17 cellular contexts compared by ENCODE assay signal in the genomic region with DNA sequence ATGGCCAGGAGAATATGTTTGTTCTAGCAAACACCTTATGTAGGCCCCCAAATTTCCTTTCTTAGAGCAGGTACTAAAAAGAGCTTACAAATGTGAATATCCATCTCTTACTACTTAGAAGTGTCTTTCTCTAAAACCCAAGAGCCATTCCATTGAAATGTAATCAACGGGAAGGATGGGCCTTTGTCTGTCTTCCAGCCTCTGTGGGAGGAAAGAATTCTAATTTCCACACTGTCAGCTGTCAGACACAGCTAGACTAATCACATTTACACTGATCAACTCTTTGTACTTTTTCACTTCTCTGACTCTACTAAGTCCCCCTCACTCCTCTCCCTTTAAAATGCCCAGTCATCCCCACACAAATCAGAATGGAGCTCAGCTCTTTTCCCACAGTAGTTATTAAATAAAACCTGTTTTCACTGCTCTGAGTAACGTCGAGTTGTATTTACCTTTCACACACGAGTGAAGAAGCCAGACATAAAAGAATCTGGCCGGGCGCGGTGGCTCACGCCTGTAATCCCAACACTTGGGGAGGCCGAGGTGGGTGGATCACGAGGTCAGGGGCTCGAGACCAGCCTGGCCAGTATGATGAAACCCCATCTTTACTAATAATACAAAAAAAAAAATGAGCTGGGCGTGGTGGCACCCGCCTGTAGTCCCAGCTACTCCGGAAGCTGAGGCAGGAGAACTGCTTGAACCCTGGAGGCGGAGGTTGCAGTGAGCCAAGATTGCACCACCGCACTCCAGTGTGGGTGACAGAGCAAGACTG. TPM values are rescaled to one million over a fixed set of nuclear protein-coding genes. Genes with fewer than 3 reads are reported as not detected.
DNase-seq lines count a peak whose midpoint lies in the region; ATAC-seq, FAIRE-seq and TF ChIP-seq lines count a peak whose summit lies in the region.
"Had no signal": no experiment of that assay in that cellular context is flagged by ENCODE, and none has a peak within 500 bp of the region (broad histone marks: within the 10 kb centered on the region; RNA-seq: fewer than 3 reads in every experiment).

No MANE protein-coding gene starts in this region.

- no peak for FAIRE-seq in H1 (lab: Jason Lieb, UNC)
- FAIRE-seq: islet of Langerhans had no signal

- no peaks in the 10 kb centered on the region for H3K27me3 ChIP-seq in H1 (replicated peaks in 1 of 4; ENCODE audit: control insufficient read depth in 3 of 4, extremely low read depth in 1 of 4, insufficient read depth in 3 of 4, low read length in 3 of 4)
- H3K27me3 ChIP-seq: stomach had no signal

- no peak overlapping the region for H2BK15ac ChIP-seq in H1 (ENCODE audit: low read length)

- H3K9ac ChIP-seq in H1 (replicated peaks in 1 of 4; ENCODE audit: extremely low read depth in 1 of 4, low read depth in 3 of 4, low read length in 3 of 4), result no peak overlapping the region

- no peak for TF ChIP-seq RAD21 in H1 (IDR thresholded peaks at IDR 0.05 in 1 of 2, conservative IDR thresholded peaks at IDR 0.05 in 1 of 2; ENCODE audit: low read depth in 2 of 2, low read length in 2 of 2)

- no peak overlapping the region for H3K23ac ChIP-seq in H1 (ENCODE audit: insufficient read length)

- no peaks in the 10 kb centered on the region for H3K9me3 ChIP-seq in H1 (ENCODE audit: insufficient read depth in 2 of 2, low read depth in 1 of 2, low read length in 1 of 2)
- H3K9me3 ChIP-seq: stomach had no signal

- CTCF ChIA-PET in H1 (lab: Charles Lee; ENCODE audit: partially characterized antibody), result interaction anchor here (0.6 to 1.6 kb wide), 6 partner anchors 9 to 266 kb away, joined by 3 to 4 read pairs (median 3); no protein-coding TSS in a partner anchor

- no peaks in the 10 kb centered on the region for H4K20me1 ChIP-seq in H1 (replicated peaks in 1 of 2; ENCODE audit: control insufficient read depth in 1 of 2, insufficient read depth in 2 of 2, low read length in 2 of 2)

- H2BK20ac ChIP-seq in H1 (ENCODE audit: low read length), result no peak overlapping the region

- no peak overlapping the region for H3K14ac ChIP-seq in H1 (ENCODE audit: insufficient read length)

- no peaks in the 10 kb centered on the region; the same call in 1 of the 2 replicates for H3K79me1 ChIP-seq in H1 (ENCODE audit: low read depth, low read length)

- H2AFZ ChIP-seq in H1 (ENCODE audit: low read length), result no peak overlapping the region

- peak overlapping the region in 4 of 6 donors; percentile 11 to 94 (median 63) for H3K27ac Mint-ChIP-seq in naive B cell

- no peak for ATAC-seq in naive B cell (ENCODE audit: low read depth in 2 of 2)
- ATAC-seq in HG03469 (IDR thresholded peaks at IDR 0.05; ENCODE audit: unreplicated experiment), result no peak
- ATAC-seq: right cardiac atrium had no signal

- no peak overlapping the region for H4K8ac ChIP-seq in H1 (ENCODE audit: extremely low read depth, insufficient read depth, low read length)

- TF ChIP-seq EP300 in H1 (IDR thresholded peaks at IDR 0.05; ENCODE audit: borderline replicate concordance in 1 of 2, low read depth in 2 of 2, low read length in 2 of 2), result no peak

- peak overlapping the region; percentile 7 to 44; a peak in 2 of 4 replicates for H3K4me2 ChIP-seq in H1 (ENCODE audit: insufficient read depth in 1 of 2, low read depth in 2 of 2, low read length in 2 of 2)

- H3K27ac ChIP-seq in H1 (ENCODE audit: low read depth, low read length), result no peak overlapping the region
- H3K27ac ChIP-seq: stomach had no signal

- H3K4ac ChIP-seq in H1 (replicated peaks; ENCODE audit: insufficient read length, low read depth, low read length), result no peak overlapping the region

- H2BK12ac ChIP-seq in H1 (ENCODE audit: low read depth, low read length), result no peak overlapping the region

- H3K27me3 Mint-ChIP-seq in naive B cell, result no peaks in the 10 kb centered on the region

- no peak overlapping the region for H4K91ac ChIP-seq in H1 (replicated peaks; ENCODE audit: insufficient read length, low read length)

- H3K4me1 Mint-ChIP-seq in naive B cell, result peaks cover 0 to 3% (median 0%) of the 10 kb centered on the region in 3 donors

- in situ Hi-C loops in GM13977 (cut with MboI; ENCODE audit: low pct_unique_long_range_greater_than_20kb, low sequenced_read_pairs, unreplicated experiment), result no loop called here

- peaks cover 8 to 21% (median 17%) of the 10 kb centered on the region in 4 experiments for H3K4me1 ChIP-seq in H1 (replicated peaks in 1 of 4; ENCODE audit: control insufficient read depth in 3 of 4, insufficient read depth in 4 of 4, low read length in 3 of 4)

- no peak overlapping the region for H3K18ac ChIP-seq in H1 (ENCODE audit: extremely low read depth, low read length)

- no peak overlapping the region for H4K5ac ChIP-seq in H1 (ENCODE audit: insufficient read length, low read depth, low read length)

- POLR2A ChIA-PET in H1 (lab: Charles Lee; ENCODE audit: partially characterized antibody), result interaction anchor here (0.6 to 10.1 kb wide), 7 partner anchors 8 to 86 kb away, joined by 3 to 115 read pairs (median 5); a partner anchor contains a TSS

- no peak for TF ChIP-seq POLR2A in H1 (IDR thresholded peaks at IDR 0.05; ENCODE audit: control extremely low read depth in 1 of 2, low read depth in 2 of 2, low read length in 2 of 2)

- H3K36me3 ChIP-seq in H1 (ENCODE audit: control insufficient read depth in 2 of 4, insufficient read depth in 4 of 4, low read length in 3 of 4), result peaks cover 0 to 24% (median 0%) of the 10 kb centered on the region in 4 experiments; a peak in 1 of 8 replicates

- no peaks in the 10 kb centered on the region for H3K9me3 Mint-ChIP-seq in naive B cell

- H3K36me3 Mint-ChIP-seq in naive B cell, result peaks cover 0 to 10% of the 10 kb centered on the region in 2 donors

- H2BK120ac ChIP-seq in H1 (replicated peaks; ENCODE audit: low read depth, low read length), result no peak overlapping the region

- peaks cover 2% of the 10 kb centered on the region; the same call in 1 of the 2 replicates for H3K23me2 ChIP-seq in H1 (ENCODE audit: low read depth, low read length)

- WGBS in H1 (ENCODE audit: extremely low coverage in 1 of 2, insufficient coverage in 1 of 2, insufficient read length in 1 of 2, insufficient replicate concordance in 2 of 2, low coverage in 1 of 2, low lambda C conversion rate in 2 of 2, missing lambda C conversion rate in 1 of 2), 2 experiments, result 80% methylated on average over 16 of the region's 16 CpGs; no CpG with 5 or more reads in 1 of the 2 experiments

- H2BK5ac ChIP-seq in H1 (ENCODE audit: low read depth, low read length), result no peak overlapping the region

- no peak overlapping the region for H3K4me3 Mint-ChIP-seq in naive B cell

- DNase-seq in GM03348 (ENCODE audit: low spot score) (peak; percentile 14), NCI-H460 (ENCODE audit: extremely low read depth, low read depth) (peak; percentile 62), H1 (ENCODE audit: low read depth in 1 of 2, low spot score in 2 of 2) (no peak), naive B cell (no peak), GM13977 (ENCODE audit: low spot score) (no peak), NCI-H446 (lab: John Stamatoyannopoulos, UW) (no peak)
- DNase-seq in stimulated activated CD8-positive, alpha-beta memory T cell treated with anti-CD3 and anti-CD28 coated beads, Interleukin-4, amount 100 ng/mL, for 48 hours, result no peak
- DNase-seq: activated CD4-positive, CD25-positive, alpha-beta regulatory T cell treated with anti-CD3 and anti-CD28 coated beads, Interleukin-2, amount 50 U/mL, for 72 hours; activated T-cell treated with anti-CD3 and anti-CD28 coated beads, Interleukin-2, amount 50 U/mL, for 1 hour; amniotic stem cell; C1 segment of cervical spinal cord; foreskin fibroblast; right cardiac atrium; stomach; SW 1271 had no signal

- no peak for TF ChIP-seq CTCF in H1 (IDR thresholded peaks at IDR 0.05; ENCODE audit: control extremely low read depth in 1 of 3, insufficient read depth in 1 of 3, low read depth in 1 of 3, low read length in 3 of 3)
- no peak for TF ChIP-seq CTCF in GM13977 (IDR thresholded peaks at IDR 0.05; ENCODE audit: extremely low read depth, insufficient read depth, missing control alignments)

- H3K56ac ChIP-seq in H1 (replicated peaks; ENCODE audit: insufficient read length, low read depth, low read length), result no peak overlapping the region

- no peak overlapping the region for H3K4me3 ChIP-seq in H1 (ENCODE audit: extremely low read depth in 1 of 4, insufficient read depth in 2 of 4, low read depth in 3 of 4, low read length in 4 of 4)
- H3K4me3 ChIP-seq: stomach had no signal

- peaks cover 0 to 41% of the 10 kb centered on the region in 2 experiments; a peak in 2 of 4 replicates for H3K79me2 ChIP-seq in H1 (ENCODE audit: control insufficient read depth in 1 of 2, insufficient read depth in 2 of 2, low read length in 2 of 2)

- H2AK5ac ChIP-seq in H1 (ENCODE audit: low read depth, low read length), result no peak overlapping the region

TF ChIP-seq in H1, 55 proteins besides CTCF, POLR2A, EP300 and RAD21 (continues in another document):
- no peak for TF ChIP-seq CEBPB (IDR thresholded peaks at IDR 0.05; ENCODE audit: low read depth, low read length)

RNA-seq across cellular contexts. Expression of a gene that starts 13.4 kb away (rescaled TPM):
- total RNA-seq in NCI-H460 (2014; rRNA removed; shearing (Covaris generic)), result 66.8 and 69.6 TPM in 2 replicates
- 38.9 and 52.6 TPM in 2 replicates for polyA plus RNA-seq in NCI-H460 (2014; cell fraction: nucleus; rRNA removed)
- 54.1 and 68.0 TPM in 2 replicates for total RNA-seq in H1 (2021; fragmentation: NEBNext Ultra II Directional; extraction: Animal tissue kit (Norgen Biotek cat#: 25700))
- polyA plus RNA-seq in H1 (2011; rRNA removed), result 33.5 and 74.2 TPM in 2 replicates
- 86.7 TPM for polyA plus RNA-seq in H1 (2011; cell fraction: cytosol; rRNA removed)
- polyA plus RNA-seq in H1 (2011; cell fraction: nucleus; rRNA removed), result 14.5 TPM
- polyA plus RNA-seq in H1 (2012, experiment 1 of 2), result 74.2 to 105 TPM (median 79.3 TPM) in 4 replicates
- 71.6 TPM for polyA plus RNA-seq in H1 (2012, experiment 2 of 2)
- 80.0 TPM for polyA plus RNA-seq in H1 (2013, experiment 1 of 2)
- 82.3 TPM for polyA plus RNA-seq in H1 (2013, experiment 2 of 2)
- 18.8 and 20.6 TPM in 2 replicates for polyA minus RNA-seq in H1 (2011; rRNA and poly(A)+ RNA removed)
- polyA minus RNA-seq in H1 (2011; cell fraction: cytosol; rRNA and poly(A)+ RNA removed), result 13.5 TPM
- polyA minus RNA-seq in H1 (2011; cell fraction: nucleus; rRNA and poly(A)+ RNA removed), result 20.0 TPM
- polyA plus RNA-seq in naive B cell (ENCODE audit: low read depth in 6 of 6), result 10 to 100 TPM; 63.2 to 99.7 (median 85.8) TPM

RNA-seq across cellular contexts. Expression of a gene that starts 14.0 kb away (rescaled TPM):
- 60.0 and 77.5 TPM in 2 replicates for total RNA-seq in NCI-H460 (2014; rRNA removed; shearing (Covaris generic))
- polyA plus RNA-seq in NCI-H460 (2014; cell fraction: nucleus; rRNA removed), result 52.7 and 60.5 TPM in 2 replicates
- total RNA-seq in H1 (2021; fragmentation: NEBNext Ultra II Directional; extraction: Animal tissue kit (Norgen Biotek cat#: 25700)), result 397 and 402 TPM in 2 replicates
- 93.1 and 147 TPM in 2 replicates for polyA plus RNA-seq in H1 (2011; rRNA removed)
- polyA plus RNA-seq in H1 (2011; cell fraction: cytosol; rRNA removed), result 147 TPM
- 97.4 TPM for polyA plus RNA-seq in H1 (2011; cell fraction: nucleus; rRNA removed)
- polyA plus RNA-seq in H1 (2012, experiment 1 of 2), result 262 to 316 TPM (median 294 TPM) in 4 replicates
- polyA plus RNA-seq in H1 (2012, experiment 2 of 2), result 36.2 TPM
- polyA plus RNA-seq in H1 (2013, experiment 1 of 2), result 165 TPM
- polyA plus RNA-seq in H1 (2013, experiment 2 of 2), result 156 TPM
- polyA minus RNA-seq in H1 (2011; rRNA and poly(A)+ RNA removed), result 297 and 391 TPM in 2 replicates
- polyA minus RNA-seq in H1 (2011; cell fraction: cytosol; rRNA and poly(A)+ RNA removed), result 150 TPM
- polyA minus RNA-seq in H1 (2011; cell fraction: nucleus; rRNA and poly(A)+ RNA removed), result 219 TPM
- 100 to 1,000 TPM; 307 to 561 (median 336) TPM for polyA plus RNA-seq in naive B cell (ENCODE audit: low read depth in 6 of 6)

Comparison
In these comparisons a context has a peak if more than half of its experiments do, and no peak if none do; other contexts are left out.
1. DNase-seq: peak in GM03348 (single experiment) and NCI-H460 (single experiment); none in H1 (0 of 2), naive B cell (single experiment), GM13977 (single experiment), stimulated activated CD8-positive, alpha-beta memory T cell treated with anti-CD3 and anti-CD28 coated beads, Interleukin-4, amount 100 ng/mL, for 48 hours (single experiment) and NCI-H446 (0 of 2).